8 cellular contexts compared by ENCODE assay signal in the genomic region with DNA sequence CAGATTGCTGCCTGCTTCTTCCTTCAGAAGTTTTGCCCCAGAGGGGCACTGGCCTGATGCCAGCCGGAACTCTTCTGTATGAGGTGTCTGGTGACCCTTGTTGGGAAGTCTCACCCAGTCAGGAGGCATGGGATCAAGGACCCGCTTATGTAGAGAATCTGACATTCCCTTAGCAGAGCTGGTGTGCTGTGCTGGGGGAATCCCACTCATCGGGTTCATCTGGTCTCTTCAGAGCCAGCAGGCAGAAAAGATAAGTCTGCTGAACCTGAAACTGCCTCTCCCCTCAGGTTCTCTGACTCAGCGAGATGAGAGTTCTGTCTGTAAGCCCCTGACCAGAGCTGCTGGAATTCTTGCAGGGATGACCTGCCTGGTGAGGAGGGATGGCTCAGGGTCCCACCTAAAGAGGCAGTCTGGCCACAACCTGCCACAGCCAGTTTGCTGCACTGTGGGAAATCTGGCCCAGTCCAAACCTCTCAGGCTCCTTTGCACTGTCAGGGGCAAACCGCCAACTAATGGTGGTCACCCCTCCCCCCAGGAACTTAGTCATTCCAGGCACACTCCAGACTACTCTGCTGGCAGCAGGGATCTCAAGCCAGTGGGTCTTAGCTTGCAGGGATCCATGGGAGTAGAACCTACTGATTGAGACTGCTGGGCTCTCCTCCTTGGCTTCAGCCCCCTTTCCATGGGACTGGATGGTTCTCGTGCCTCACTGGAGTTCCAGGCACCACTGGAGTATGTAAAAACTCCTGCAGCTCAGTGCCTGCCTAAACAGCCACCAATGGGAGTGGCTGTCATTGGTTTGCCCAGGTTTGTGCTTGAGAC. TPM values are rescaled to one million over a fixed set of nuclear protein-coding genes. Genes with fewer than 3 reads are reported as not detected.
DNase-seq lines count a peak whose midpoint lies in the region; ATAC-seq and TF ChIP-seq lines count a peak whose summit lies in the region.

No MANE protein-coding gene starts in this region.

- no peaks in the 10 kb centered on the region for H4K20me1 ChIP-seq in GM23248 (ENCODE audit: insufficient read depth)

- H3K9me2 ChIP-seq in GM23248 (ENCODE audit: insufficient read depth), result no peaks in the 10 kb centered on the region

- WGBS in GM23248 (ENCODE audit: low coverage in 1 of 2, low lambda C conversion rate in 2 of 2, missing lambda C conversion rate in 2 of 2), 2 experiments, result 67 to 71% methylated on average over 6 of the region's 6 CpGs
- WGBS in heart left ventricle, 4 donors, result 34 to 52% (median 40%) methylated on average over 6 of the region's 6 CpGs

- CTCF ChIA-PET in Calu3 (lab: Charles Lee), result interaction anchor here (1.1 kb wide), 1 partner anchor 27 kb away, joined by 3 read pairs; no protein-coding TSS in a partner anchor

- intact Hi-C loops in Calu3 (cut with micrococcal nuclease; ENCODE audit: unreplicated experiment) (no loop called here), heart left ventricle (cut with DNase I) (no loop called here)

- peaks cover 11% of the 10 kb centered on the region for H3K4me1 ChIP-seq in GM23248 (ENCODE audit: insufficient read depth)
- peaks cover 0 to 18% (median 9%) of the 10 kb centered on the region in 12 donors for H3K4me1 ChIP-seq in heart left ventricle

- H3K27ac ChIP-seq in GM23248, result peak overlapping the region; percentile 59
- H3K27ac ChIP-seq in heart left ventricle, result peak overlapping the region in 1 of 12 donors; percentile 79

- H3K4me2 ChIP-seq in GM23248 (ENCODE audit: unreplicated experiment), result no peak overlapping the region

- no peaks in the 10 kb centered on the region; the same call in 1 of the 2 replicates for H3F3A ChIP-seq in GM23248 (ENCODE audit: insufficient read depth)

- DNase-seq in Calu3, result peak; percentile 55
- peak; percentile 89 for DNase-seq in GM23248
- DNase-seq in NB4 (ENCODE audit: low read depth), result peak; percentile 62
- DNase-seq in activated T-helper 1 cell treated with Interleukin-2 at 50 U/mL for 16 hours (ENCODE audit: low read depth), result peak; percentile 31
- DNase-seq in heart left ventricle, result peak; percentile 59 to 76 (median 68)
- peak; percentile 49 for DNase-seq in stimulated activated CD4-positive, alpha-beta T cell treated with anti-CD3 and anti-CD28 coated beads, Interleukin-12 subunit alpha, Interleukin-12 subunit beta, amount 100 ng/mL, for 4 hours
- no peak for DNase-seq in NCI-H2081 treated with DMSO at 0.1 percent for 48 hours (lab: John Stamatoyannopoulos, UW)

- H3K27ac Mint-ChIP-seq in Calu3 (ENCODE audit: unreplicated experiment), result no peak overlapping the region

- peaks cover 4% of the 10 kb centered on the region for H3K9me3 Mint-ChIP-seq in Calu3 (ENCODE audit: low read depth, unreplicated experiment)

- H3K9me3 ChIP-seq in GM23248 (ENCODE audit: low read depth), result no peaks in the 10 kb centered on the region
- H3K9me3 ChIP-seq in heart left ventricle, result peaks cover 0 to 4% (median 0%) of the 10 kb centered on the region in 12 donors

- no peak overlapping the region for H2AFZ ChIP-seq in GM23248

- no peaks in the 10 kb centered on the region for H3K79me2 ChIP-seq in GM23248 (ENCODE audit: insufficient read depth)

- ATAC-seq in heart left ventricle, result peak; percentile 75 to 95 (median 93)
- no peak for ATAC-seq in HG03457 (IDR thresholded peaks at IDR 0.05; ENCODE audit: unreplicated experiment)

- H3K4me1 Mint-ChIP-seq in Calu3 (ENCODE audit: low read depth, unreplicated experiment), result peaks cover 8% of the 10 kb centered on the region

- in situ Hi-C loops in GM23248 (cut with MboI), result no loop called here

- TF ChIP-seq CTCF in Calu3 (IDR thresholded peaks at IDR 0.05; ENCODE audit: unreplicated experiment), result no peak
- TF ChIP-seq CTCF in NB4 (IDR thresholded peaks at IDR 0.05; ENCODE audit: low read depth, low read length), result no peak
- TF ChIP-seq CTCF in heart left ventricle (IDR thresholded peaks at IDR 0.05), result no peak

- no peaks in the 10 kb centered on the region for H3K36me3 ChIP-seq in GM23248 (ENCODE audit: low read depth)
- H3K36me3 ChIP-seq in heart left ventricle, result peaks cover 0 to 6% (median 0%) of the 10 kb centered on the region in 9 donors

- TF ChIP-seq POLR2A in NB4 (IDR thresholded peaks at IDR 0.05; ENCODE audit: extremely low read depth, insufficient read length) (no peak), heart left ventricle (IDR thresholded peaks at IDR 0.05) (no peak)

- no peak overlapping the region for H3K4me3 Mint-ChIP-seq in Calu3 (ENCODE audit: low read depth, unreplicated experiment)

- 0 out of 2 replicates have a peak overlapping the region, but pooled peaks have one; percentile 11 for H3K9ac ChIP-seq in GM23248

- no peaks in the 10 kb centered on the region for H3K27me3 Mint-ChIP-seq in Calu3 (ENCODE audit: unreplicated experiment)

- no TSS peak for BruUV-seq in Calu3 (replicated peaks; lab: Mats Ljungman, UMichigan)

- H3K36me3 Mint-ChIP-seq in Calu3 (ENCODE audit: insufficient read depth, unreplicated experiment), result no peaks in the 10 kb centered on the region

- H3K4me3 ChIP-seq in GM23248 (no peak overlapping the region), NB4 (ENCODE audit: low read depth, low read length) (no peak overlapping the region), heart left ventricle (peak overlapping the region in 1 of 12 donors; percentile 45)

- H3K27me3 ChIP-seq in GM23248 (replicated peaks; ENCODE audit: insufficient read depth) (no peaks in the 10 kb centered on the region), heart left ventricle (no peaks in the 10 kb centered on the region)

RNA-seq across cellular contexts. Expression of gene CLEC2D, which starts 4.1 kb away (rescaled TPM):
- total RNA-seq in Calu3 (2022) (5.8 and 9.5 TPM in 2 replicates), heart left ventricle (10 to 100 TPM in 1 of 9 donors, 1 to 10 TPM in 8; 1.4 to 18.7 (median 1.6) TPM)
- total RNA-seq in GM23248 (2014; rRNA removed; shearing (Covaris generic)), result 0.54 and 6.6 TPM in 2 replicates
- polyA plus RNA-seq in GM23248 (2016; fragmentation: Nextera tagmentation; extraction: Ambion mirVana) (1.1 and 2.8 TPM in 2 replicates), heart left ventricle (1 to 10 TPM; 1.1 to 4.2 TPM)

RNA-seq across cellular contexts. Expression of gene CLECL1, which starts 59.3 kb away (rescaled TPM):
- total RNA-seq in Calu3 (2022) (not detected in 2 replicates), heart left ventricle (1 to 10 TPM in 1 of 9 donors, under 1 TPM in 1, not detected in 7; 0.93 to 4.6 TPM)
- not detected in 2 replicates for total RNA-seq in GM23248 (2014; rRNA removed; shearing (Covaris generic))
- polyA plus RNA-seq in GM23248 (2016; fragmentation: Nextera tagmentation; extraction: Ambion mirVana) (not detected in 2 replicates), heart left ventricle (not detected)
